1 cellular context compared by ENCODE assay signal in genomic region chr4:83581411-83582288, GRCh38.
TF ChIP-seq lines count a peak whose summit lies in the region.

No MANE protein-coding gene starts in this region.

TF ChIP-seq in HepG2, 621 proteins besides CTCF, POLR2A, EP300 and RAD21:
- no peak for TF ChIP-seq RBM22 (optimal IDR thresholded peaks at IDR 0.05; ENCODE audit: low read length)
- no peak for TF ChIP-seq ZNF598 (CRISPR knock-in tag; IDR thresholded peaks at IDR 0.05; ENCODE audit: borderline replicate concordance)
- no peak for TF ChIP-seq ELK4 (CRISPR knock-in tag; IDR thresholded peaks at IDR 0.05; ENCODE audit: borderline replicate concordance)
- TF ChIP-seq ASH2L (IDR thresholded peaks at IDR 0.05; ENCODE audit: insufficient read length, low read depth, low read length): no peak
- no peak for TF ChIP-seq MNT (IDR thresholded peaks at IDR 0.05)
- no peak for TF ChIP-seq CHCHD3 (CRISPR knock-in tag; IDR thresholded peaks at IDR 0.05)
